Comparison of ENCODE assay signal across 17 cellular contexts in the genomic region with DNA sequence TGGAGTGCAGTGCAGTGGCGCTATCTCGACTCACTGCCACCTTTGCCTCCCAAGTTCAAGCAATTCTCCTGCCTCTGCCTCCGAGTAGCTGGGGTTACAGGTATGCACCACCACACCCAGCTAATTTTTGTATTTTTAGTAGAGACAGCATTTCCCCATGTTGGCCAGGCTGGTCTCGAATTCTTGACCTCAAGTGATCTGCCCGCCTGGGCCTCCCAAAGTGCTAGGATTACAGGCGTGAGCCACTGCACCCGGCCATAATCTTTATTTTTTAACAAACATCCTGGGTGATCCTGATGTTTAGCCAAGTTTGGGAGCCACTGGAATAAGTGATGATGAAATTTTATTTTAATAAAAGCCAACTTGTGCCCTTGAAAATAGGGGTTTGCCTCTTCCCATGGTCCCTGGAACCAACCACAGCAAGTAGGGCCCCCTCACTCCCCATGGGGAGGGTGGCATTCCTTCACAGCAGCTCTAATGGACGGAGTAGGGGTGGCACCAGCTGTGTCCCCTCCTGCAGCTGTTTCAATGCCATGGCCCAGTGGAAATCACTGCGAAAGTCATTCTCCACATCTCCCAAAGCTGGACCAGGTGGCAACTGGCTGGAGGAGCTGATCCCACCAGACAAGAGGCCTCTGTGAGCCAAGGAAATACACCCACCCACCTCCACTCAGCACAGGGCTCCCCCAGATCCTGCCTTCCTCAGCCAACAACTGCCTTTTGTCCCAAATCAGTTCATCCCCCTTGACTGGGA.
A peak's percentile ranks its signal among the peaks of the same experiment; 100 is the strongest.
DNase-seq lines count a peak whose midpoint lies in the region; ATAC-seq and TF ChIP-seq lines count a peak whose summit lies in the region.
"Had no signal": no experiment of that assay in that cellular context is flagged by ENCODE, and none has a peak within 500 bp of the region (broad histone marks: within the 10 kb centered on the region; RNA-seq: fewer than 3 reads in every experiment).

No MANE protein-coding gene starts in this region.

- H2BK15ac ChIP-seq in neuronal stem cell (ENCODE audit: low read length): peak overlapping the region; percentile 81

- H3K27me3 ChIP-seq in fibroblast of lung (ENCODE audit: control insufficient read depth, insufficient read depth, low read length) (no peaks in the 10 kb centered on the region), neuronal stem cell (ENCODE audit: control insufficient read depth in 3 of 3, insufficient read depth in 3 of 3, low read depth in 1 of 3, low read length in 3 of 3) (no peaks in the 10 kb centered on the region)
- H3K27me3 ChIP-seq: cardiac muscle cell had no signal

- H3K4me3 ChIP-seq in fibroblast of lung (replicated peaks in 1 of 4; ENCODE audit: control extremely low read depth in 1 of 4, insufficient read depth in 1 of 4, low read depth in 3 of 4, low read length in 4 of 4) (no peak overlapping the region), neuronal stem cell (ENCODE audit: low read length in 2 of 2) (no peak overlapping the region)
- H3K4me3 ChIP-seq: cardiac muscle cell had no signal

- peak overlapping the region; percentile 68 for H3K4me3 Mint-ChIP-seq in type B pancreatic cell
- no peak overlapping the region for H3K4me3 Mint-ChIP-seq in activated CD8-positive, alpha-beta T cell treated with anti-CD3 and anti-CD28 coated beads for 36 hours
- H3K4me3 Mint-ChIP-seq: activated CD8-positive, alpha-beta memory T cell treated with anti-CD3 and anti-CD28 coated beads, Interleukin-2, amount 10 ng/mL, durations not matched to agents 7 days and 5 days had no signal

- no peak overlapping the region for H3K14ac ChIP-seq in neuronal stem cell (ENCODE audit: low read length)

- no peaks in the 10 kb centered on the region for H3K9me3 ChIP-seq in fibroblast of lung (ENCODE audit: control insufficient read depth, insufficient read depth, low read depth, low read length)
- H3K9me3 ChIP-seq in neuronal stem cell (replicated peaks in 1 of 2; ENCODE audit: control insufficient read depth in 2 of 2, insufficient read depth in 1 of 2, low read depth in 1 of 2, low read length in 2 of 2): no peaks in the 10 kb centered on the region

- H3K23ac ChIP-seq in neuronal stem cell (ENCODE audit: low read depth, low read length, poor library complexity): no peak overlapping the region

- no peaks in the 10 kb centered on the region for H3K27me3 Mint-ChIP-seq in type B pancreatic cell
- no peaks in the 10 kb centered on the region for H3K27me3 Mint-ChIP-seq in activated CD8-positive, alpha-beta T cell treated with anti-CD3 and anti-CD28 coated beads for 36 hours

- H2AFZ ChIP-seq in fibroblast of lung (ENCODE audit: low read length) (peak overlapping the region; percentile 40), neuronal stem cell (ENCODE audit: low read length) (peak overlapping the region; percentile 36)

- no peak for TF ChIP-seq CTCF in fibroblast of lung (conservative IDR thresholded peaks at IDR 0.05 in 1 of 2, IDR thresholded peaks at IDR 0.05 in 1 of 2; ENCODE audit: low read depth in 1 of 2, low read length in 2 of 2)
- TF ChIP-seq CTCF in type B pancreatic cell (conservative IDR thresholded peaks at IDR 0.05): no peak
- no peak for TF ChIP-seq CTCF in activated CD8-positive, alpha-beta T cell treated with anti-CD3 and anti-CD28 coated beads for 36 hours (IDR thresholded peaks at IDR 0.05)

- H3K9ac ChIP-seq in fibroblast of lung (ENCODE audit: insufficient read depth, low read length) (no peak overlapping the region), neuronal stem cell (ENCODE audit: low read depth, low read length, poor library complexity) (no peak overlapping the region)

- H3K27ac Mint-ChIP-seq in type B pancreatic cell: peak overlapping the region; percentile 92
- no peak overlapping the region for H3K27ac Mint-ChIP-seq in activated CD8-positive, alpha-beta T cell treated with anti-CD3 and anti-CD28 coated beads for 36 hours
- H3K27ac Mint-ChIP-seq: activated CD8-positive, alpha-beta memory T cell treated with anti-CD3 and anti-CD28 coated beads, Interleukin-2, amount 10 ng/mL, durations not matched to agents 7 days and 5 days had no signal

- no peak overlapping the region for H3K4ac ChIP-seq in neuronal stem cell (ENCODE audit: low read length)

- DNase-seq in Right ventricle myocardium superior: no peak
- DNase-seq in Right ventricle myocardium inferior (ENCODE audit: missing footprints): no peak
- no peak for DNase-seq in fibroblast of lung (ENCODE audit: low read depth in 2 of 2)
- no peak for DNase-seq in neuronal stem cell (ENCODE audit: low spot score)
- no peak for DNase-seq in type B pancreatic cell (ENCODE audit: extremely low spot score, unreplicated experiment)
- no peak for DNase-seq in activated CD8-positive, alpha-beta memory T cell treated with anti-CD3 and anti-CD28 coated beads, Interleukin-2, amount 50 U/mL, for 4 hours
- DNase-seq in activated CD8-positive, alpha-beta T cell treated with anti-CD3 and anti-CD28 coated beads for 36 hours: no peak
- DNase-seq: 8988T; activated CD8-positive, alpha-beta memory T cell treated with anti-CD3 and anti-CD28 coated beads, Interleukin-2, amount 10 ng/mL, durations not matched to agents 7 days and 5 days; activated naive CD4-positive, alpha-beta T cell treated with Interleukin-2 at 50 U/mL for 16 hours; hippocampal formation; NCI-H1092 treated with DMSO at 0.1 percent for 48 hours; NCI-H2227 treated with DMSO at 0.1 percent for 48 hours; stimulated activated CD4-positive, alpha-beta T cell treated with anti-CD3 and anti-CD28 coated beads, Interleukin-4, amount 100 ng/mL, for 1 hour had no signal

- POLR2A ChIA-PET in activated CD8-positive, alpha-beta T cell treated with anti-CD3 and anti-CD28 coated beads for 36 hours (lab: Charles Lee): no interaction called here

- H3K4me2 ChIP-seq in fibroblast of lung (ENCODE audit: extremely low read depth, insufficient read depth, low read length) (no peak overlapping the region), neuronal stem cell (ENCODE audit: insufficient read depth, low read length, poor library complexity, severe bottlenecking) (no peak overlapping the region)

- no peak overlapping the region for H3K27ac ChIP-seq in fibroblast of lung (ENCODE audit: insufficient read depth, low read length)
- no peak overlapping the region for H3K27ac ChIP-seq in neuronal stem cell (replicated peaks; ENCODE audit: low read length)
- H3K27ac ChIP-seq: cardiac muscle cell had no signal

- H4K8ac ChIP-seq in neuronal stem cell (ENCODE audit: low read depth, low read length): no peak overlapping the region

- H2BK120ac ChIP-seq in neuronal stem cell (ENCODE audit: low read depth, low read length): no peak overlapping the region

- H3K4me1 ChIP-seq in fibroblast of lung (ENCODE audit: control insufficient read depth, extremely low read depth, insufficient read depth, low read length) (peaks cover 3% of the 10 kb centered on the region), neuronal stem cell (ENCODE audit: control insufficient read depth in 2 of 2, insufficient read depth in 1 of 2, low read depth in 1 of 2, low read length in 2 of 2) (peaks cover 0 to 6% of the 10 kb centered on the region in 2 donors)

- H3K79me1 ChIP-seq in neuronal stem cell (ENCODE audit: low read depth, low read length): no peaks in the 10 kb centered on the region

- no peak overlapping the region for H3K18ac ChIP-seq in neuronal stem cell (ENCODE audit: low read length)

- peak overlapping the region; percentile 23 for H2AK5ac ChIP-seq in neuronal stem cell (ENCODE audit: low read depth, low read length)

- no peaks in the 10 kb centered on the region for H3K79me2 ChIP-seq in fibroblast of lung (ENCODE audit: control insufficient read depth, insufficient read depth, low read length)

- no peak overlapping the region for H4K91ac ChIP-seq in neuronal stem cell (ENCODE audit: low read depth, low read length, poor library complexity)

- peaks cover 9% of the 10 kb centered on the region for H3K9me3 Mint-ChIP-seq in type B pancreatic cell
- H3K9me3 Mint-ChIP-seq in activated CD8-positive, alpha-beta T cell treated with anti-CD3 and anti-CD28 coated beads for 36 hours: no peaks in the 10 kb centered on the region

- H3K4me1 Mint-ChIP-seq in type B pancreatic cell (ENCODE audit: unreplicated experiment): peaks cover 53% of the 10 kb centered on the region
- H3K4me1 Mint-ChIP-seq in activated CD8-positive, alpha-beta T cell treated with anti-CD3 and anti-CD28 coated beads for 36 hours (ENCODE audit: low read depth): peaks cover 19% of the 10 kb centered on the region

- no peaks in the 10 kb centered on the region for H4K20me1 ChIP-seq in fibroblast of lung (ENCODE audit: control insufficient read depth, extremely low read depth, insufficient read depth, low read length)

- ATAC-seq in Right ventricle myocardium superior (ENCODE audit: poor library complexity): peak; percentile 7
- no peak for ATAC-seq in Right ventricle myocardium inferior
- no peak for ATAC-seq in activated CD8-positive, alpha-beta T cell treated with anti-CD3 and anti-CD28 coated beads for 36 hours
- no peak for ATAC-seq in GM18907 (IDR thresholded peaks at IDR 0.05; ENCODE audit: unreplicated experiment)
- ATAC-seq: activated CD8-positive, alpha-beta memory T cell treated with anti-CD3 and anti-CD28 coated beads, Interleukin-2, amount 10 ng/mL, durations not matched to agents 7 days and 5 days; SK-N-SH treated with all-trans-retinoic acid at 6 μM for 48 hours had no signal

- H2BK12ac ChIP-seq in neuronal stem cell (ENCODE audit: low read length): peak overlapping the region; percentile 75

- H3K36me3 Mint-ChIP-seq in type B pancreatic cell: peaks cover 5% of the 10 kb centered on the region
- H3K36me3 Mint-ChIP-seq in activated CD8-positive, alpha-beta T cell treated with anti-CD3 and anti-CD28 coated beads for 36 hours (ENCODE audit: low read depth): no peaks in the 10 kb centered on the region
- H3K36me3 Mint-ChIP-seq: activated CD8-positive, alpha-beta memory T cell treated with anti-CD3 and anti-CD28 coated beads, Interleukin-2, amount 10 ng/mL, durations not matched to agents 7 days and 5 days had no signal

- no CpG with 5 or more reads among the region's 9 CpGs for WGBS in neuronal stem cell (ENCODE audit: extremely low coverage in 2 of 2, insufficient read length in 2 of 2, insufficient replicate concordance in 1 of 2), 2 donors

- CTCF ChIA-PET in activated CD8-positive, alpha-beta T cell treated with anti-CD3 and anti-CD28 coated beads for 36 hours (lab: Charles Lee): interaction anchor here (2.7 kb wide), 1 partner anchor 198 kb away, joined by 13 read pairs; no protein-coding TSS in a partner anchor

- H3K36me3 ChIP-seq in fibroblast of lung (ENCODE audit: control insufficient read depth, insufficient read depth, low read length) (no peaks in the 10 kb centered on the region), neuronal stem cell (replicated peaks in 1 of 2; ENCODE audit: control insufficient read depth in 2 of 2, insufficient read depth in 2 of 2, low read length in 2 of 2) (no peaks in the 10 kb centered on the region)
- H3K36me3 ChIP-seq: cardiac muscle cell had no signal

- H2BK5ac ChIP-seq in neuronal stem cell (ENCODE audit: low read length): no peak overlapping the region

- intact Hi-C loops in Right ventricle myocardium superior (cut with DNase I) (no loop called here), Right ventricle myocardium inferior (cut with DNase I) (no loop called here)
- intact Hi-C loops in activated CD8-positive, alpha-beta T cell treated with anti-CD3 and anti-CD28 coated beads for 36 hours (cut with micrococcal nuclease): no loop called here
